ENCODE assay signal across 9 cellular contexts in the genomic region with DNA sequence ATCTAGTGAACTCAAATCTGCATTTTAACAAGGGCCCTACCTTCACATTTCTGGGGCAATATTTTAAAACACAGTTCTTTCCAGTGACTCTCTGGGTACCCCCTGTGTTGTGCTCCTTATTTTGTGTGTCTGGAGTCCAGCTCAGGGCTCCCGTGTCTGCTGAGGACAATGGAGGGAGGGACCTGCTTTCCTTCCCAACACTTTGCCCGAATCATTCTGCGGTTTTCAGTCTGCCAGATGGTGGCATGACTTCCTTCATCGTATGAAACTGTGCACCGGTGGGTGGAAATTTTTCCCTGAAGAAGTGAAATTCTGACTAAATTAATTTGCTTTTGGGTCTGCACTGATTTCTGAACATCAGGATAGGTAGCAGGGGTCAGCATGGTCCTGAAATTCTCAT.
DNase-seq lines count a peak whose midpoint lies in the region; ATAC-seq and TF ChIP-seq lines count a peak whose summit lies in the region.
"Had no signal": no experiment of that assay in that cellular context is flagged by ENCODE, and none has a peak within 500 bp of the region (broad histone marks: within the 10 kb centered on the region; RNA-seq: fewer than 3 reads in every experiment).

No MANE protein-coding gene starts in this region.

- DNase-seq in AG09309 (ENCODE audit: low read depth) (no peak), DMS 273 (lab: John Stamatoyannopoulos, UW; ENCODE audit: unreplicated experiment) (peak; percentile 69), NCI-H526 (lab: John Stamatoyannopoulos, UW) (peak; percentile 41 to 57), OCI-M2 (lab: John Stamatoyannopoulos, UW; ENCODE audit: unreplicated experiment) (no peak), iPS-NIHi7 (ENCODE audit: extremely low spot score) (no peak)
- DNase-seq in effector memory CD8-positive, alpha-beta T cell, result no peak

- H3K9me3 Mint-ChIP-seq in effector memory CD8-positive, alpha-beta T cell, result no peaks in the 10 kb centered on the region

- peak overlapping the region; percentile 41 to 88 for H3K27ac Mint-ChIP-seq in effector memory CD8-positive, alpha-beta T cell

- H3K36me3 Mint-ChIP-seq in effector memory CD8-positive, alpha-beta T cell (ENCODE audit: insufficient read depth), result no peaks in the 10 kb centered on the region

- peak overlapping the region; percentile 68 to 72 for H3K4me3 Mint-ChIP-seq in effector memory CD8-positive, alpha-beta T cell

- peaks cover 22 to 23% of the 10 kb centered on the region in 2 donors for H3K4me1 Mint-ChIP-seq in effector memory CD8-positive, alpha-beta T cell (ENCODE audit: low read depth in 2 of 2)

- H3K27me3 Mint-ChIP-seq in effector memory CD8-positive, alpha-beta T cell, result no peaks in the 10 kb centered on the region

- peak; percentile 11 for TF ChIP-seq CTCF in AG09309 (IDR thresholded peaks at IDR 0.05; ENCODE audit: control insufficient read depth, insufficient read depth, low read depth, low read length, missing control alignments)

- peak; percentile 16 for ATAC-seq in effector memory CD8-positive, alpha-beta T cell (replicated peaks)
- no peak for ATAC-seq in GM19324 (IDR thresholded peaks at IDR 0.05; ENCODE audit: low FRiP score, unreplicated experiment)
- ATAC-seq in GM21619 (IDR thresholded peaks at IDR 0.05; ENCODE audit: unreplicated experiment), result no peak
- ATAC-seq: K562 had no signal

- no peak overlapping the region for H3K4me3 ChIP-seq in AG09309 (ENCODE audit: control insufficient read depth, low read depth, low read length)
- H3K4me3 ChIP-seq: K562 had no signal

Comparison
In these comparisons a context has a peak if more than half of its experiments do, and no peak if none do; other contexts are left out.
1. DNase-seq: peak in DMS 273 (single experiment) and NCI-H526 (2 of 2); none in AG09309 (single experiment), effector memory CD8-positive, alpha-beta T cell (0 of 3), OCI-M2 (single experiment) and iPS-NIHi7 (single experiment).